In the genomic region with DNA sequence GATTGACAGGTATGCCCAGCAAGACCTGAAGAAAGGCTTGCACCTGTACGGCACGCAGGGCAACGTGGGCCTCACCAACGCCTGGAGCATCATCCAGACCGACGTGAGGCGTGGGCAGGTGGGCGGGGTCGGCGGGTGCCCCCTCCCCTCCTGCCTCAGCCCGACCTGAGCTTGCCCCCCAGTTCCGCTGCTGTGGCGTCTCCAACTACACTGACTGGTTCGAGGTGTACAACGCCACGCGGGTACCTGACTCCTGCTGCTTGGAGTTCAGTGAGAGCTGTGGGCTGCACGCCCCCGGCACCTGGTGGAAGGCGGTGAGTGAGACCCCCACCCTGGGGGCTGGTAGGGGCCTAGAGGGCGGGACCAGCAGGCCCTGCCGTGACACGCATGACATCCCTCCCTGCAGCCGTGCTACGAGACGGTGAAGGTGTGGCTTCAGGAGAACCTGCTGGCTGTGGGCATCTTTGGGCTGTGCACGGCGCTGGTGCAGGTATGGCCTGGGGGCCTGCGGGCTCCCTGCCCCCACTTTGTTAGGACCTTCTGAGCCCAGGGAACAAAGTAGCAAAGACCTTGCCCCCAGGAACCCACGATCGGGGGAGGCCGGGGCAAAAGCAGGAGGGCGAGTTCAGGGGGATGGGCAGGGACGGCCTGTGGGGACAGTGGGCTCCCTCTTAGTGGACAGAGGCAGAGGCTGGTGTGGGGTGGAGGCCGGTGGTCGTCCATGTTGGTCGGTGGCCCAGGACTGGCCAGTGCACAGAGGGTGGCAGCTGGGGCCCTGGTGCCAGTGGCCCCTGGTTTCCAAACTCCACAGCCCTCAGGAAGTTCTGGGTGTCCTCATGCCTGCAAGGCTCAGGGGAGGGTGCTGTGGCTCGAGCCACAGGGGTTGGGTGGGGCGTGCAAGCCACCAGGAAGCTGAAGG, we compare ENCODE assay signal across 1 cellular context.
TF ChIP-seq lines count a peak whose summit lies in the region.

No MANE protein-coding gene starts in this region.

TF ChIP-seq in A549, 52 proteins besides CTCF, POLR2A, EP300 and RAD21 (continued from another document):
- TF ChIP-seq PBX3 (IDR thresholded peaks at IDR 0.05) (peak; percentile 17; the same call in 1 of the 2 replicates), ZNF302 (CRISPR knock-in tag; IDR thresholded peaks at IDR 0.05) (no peak), CHD2 (IDR thresholded peaks at IDR 0.05; ENCODE audit: low read length, partially characterized antibody) (no peak), SMC3 (IDR thresholded peaks at IDR 0.05) (no peak)
